In the genomic region with DNA sequence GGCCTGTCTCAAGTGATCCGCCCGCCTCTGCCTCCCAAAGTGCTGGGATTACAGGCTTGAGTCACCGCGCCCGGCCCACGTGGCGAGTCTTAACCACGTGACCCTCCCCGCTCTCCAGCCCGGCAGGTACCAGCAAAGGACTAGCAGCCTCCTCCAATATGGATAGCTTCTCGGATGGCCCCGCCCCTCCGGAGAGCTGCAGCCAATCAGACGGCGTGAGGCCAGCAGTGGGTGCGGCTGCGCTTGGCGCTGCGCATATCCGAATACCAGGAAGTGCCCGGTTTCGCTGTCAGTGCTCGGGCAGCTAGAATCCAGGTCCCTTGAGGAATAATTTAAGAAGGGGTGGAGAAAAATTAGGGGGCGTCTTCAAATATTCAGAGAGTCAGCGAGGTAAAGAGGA, we compare ENCODE assay signal across 8 cellular contexts. TPM values are rescaled to one million over a fixed set of nuclear protein-coding genes. Genes with fewer than 3 reads are reported as not detected.
DNase-seq lines count a peak whose midpoint lies in the region; ATAC-seq and TF ChIP-seq lines count a peak whose summit lies in the region.

No MANE protein-coding gene starts in this region.

- TF ChIP-seq POLR2A in GM18505 (IDR thresholded peaks at IDR 0.05; ENCODE audit: borderline replicate concordance, extremely low read depth, insufficient read depth, insufficient read length) (peak; percentile 68), gastroesophageal sphincter (IDR thresholded peaks at IDR 0.05) (no peak)

- peak overlapping the region; percentile 84 for H3K4me2 ChIP-seq in PC-9

- no peaks in the 10 kb centered on the region for H3K27me3 ChIP-seq in PC-9 (ENCODE audit: insufficient read depth, low read depth)
- no peaks in the 10 kb centered on the region for H3K27me3 ChIP-seq in gastroesophageal sphincter

- CTCF ChIA-PET in PC-9 (lab: Charles Lee): interaction anchor here (0.6 to 1.5 kb wide), 5 partner anchors 11 to 1137 kb away, joined by 4 to 8 read pairs (median 6); no protein-coding TSS in a partner anchor

- no peaks in the 10 kb centered on the region for H3K9me2 ChIP-seq in PC-9 (ENCODE audit: insufficient read depth)

- H3K4me1 ChIP-seq in PC-9 (replicated peaks; ENCODE audit: insufficient read depth) (peaks cover 3% of the 10 kb centered on the region; the same call in 1 of the 2 replicates), gastroesophageal sphincter (peaks cover 0 to 35% (median 5%) of the 10 kb centered on the region in 3 donors)

- peaks cover 32% of the 10 kb centered on the region for H3F3A ChIP-seq in PC-9 (ENCODE audit: insufficient read depth, low read depth)

- POLR2A ChIA-PET in PC-9 (lab: Charles Lee; ENCODE audit: unreplicated experiment): interaction anchor here (0.5 to 0.9 kb wide), 7 partner anchors 14 to 269 kb away, joined by 3 to 7 read pairs (median 4); a partner anchor contains a TSS

- H3K36me3 ChIP-seq in PC-9 (ENCODE audit: low read depth): no peaks in the 10 kb centered on the region
- no peaks in the 10 kb centered on the region for H3K36me3 ChIP-seq in gastroesophageal sphincter

- no peak for TF ChIP-seq EP300 in gastroesophageal sphincter (IDR thresholded peaks at IDR 0.05)

- no peak for TF ChIP-seq CTCF in PC-9 (conservative IDR thresholded peaks at IDR 0.05)
- no peak for TF ChIP-seq CTCF in gastroesophageal sphincter (IDR thresholded peaks at IDR 0.05)
- TF ChIP-seq CTCF in omental fat pad (IDR thresholded peaks at IDR 0.05): no peak

- H3K9me3 ChIP-seq in PC-9 (ENCODE audit: insufficient read depth, low read depth): no peaks in the 10 kb centered on the region
- no peaks in the 10 kb centered on the region for H3K9me3 ChIP-seq in gastroesophageal sphincter

- DNase-seq in PC-9 (peak; percentile 93 to 96), omental fat pad (ENCODE audit: low spot score) (peak; percentile 88), substantia nigra (lab: John Stamatoyannopoulos, UW) (peak; percentile 18 to 97 (median 80)), SKM-1 treated with dmso at 0.1 percent for 144 hours (lab: John Stamatoyannopoulos, UW; ENCODE audit: unreplicated experiment) (no peak)
- DNase-seq in activated gamma-delta T cell treated with anti-CD3 and anti-CD28 coated beads, Interleukin-2, amount 50 U/mL, for 16 hours (ENCODE audit: low read depth): peak; percentile 79

- BruUV-seq in PC-9 (replicated peaks; lab: Mats Ljungman, UMichigan): no TSS peak

- no peaks in the 10 kb centered on the region for H3K79me2 ChIP-seq in PC-9 (ENCODE audit: low read depth)

- ATAC-seq in GM18505 (IDR thresholded peaks at IDR 0.05; ENCODE audit: unreplicated experiment) (no peak), HG02981 (IDR thresholded peaks at IDR 0.05; ENCODE audit: unreplicated experiment) (peak; percentile 94), gastroesophageal sphincter (peak; percentile 99), omental fat pad (ENCODE audit: low FRiP score) (peak; percentile 100)

- H3K27ac ChIP-seq in PC-9: peak overlapping the region; percentile 45; the same call in 1 of the 2 replicates
- H3K27ac ChIP-seq in gastroesophageal sphincter: peak overlapping the region in 3 of 4 donors; percentile 75 to 77 (median 75)
- peak overlapping the region; percentile 43 for H3K27ac ChIP-seq in substantia nigra (ENCODE audit: low read depth, low read length, poor library complexity, severe bottlenecking)

- intact Hi-C loops in PC-9 (cut with micrococcal nuclease; ENCODE audit: unreplicated experiment): no loop called here

- H4K20me1 ChIP-seq in PC-9 (ENCODE audit: insufficient read depth): no peaks in the 10 kb centered on the region

- peak overlapping the region; percentile 89 for H2AFZ ChIP-seq in PC-9

- H3K4me3 ChIP-seq in PC-9: peak overlapping the region; percentile 52
- peak overlapping the region; percentile 24 to 55 for H3K4me3 ChIP-seq in gastroesophageal sphincter

- 0% methylated on average over 6 of the region's 25 CpGs; no CpG with 5 or more reads in 1 of the 2 donors for whole genome bisulfite sequencing in gastroesophageal sphincter (ENCODE audit: low coverage in 1 of 2), 2 donors

RNA-seq across cellular contexts. Expression of a gene that starts 14.7 kb away (rescaled TPM):
- total RNA-seq in PC-9 (2021) (46.4 and 46.8 TPM in 2 replicates), gastroesophageal sphincter (10 to 100 TPM; 10.1 to 32.7 (median 19.2) TPM), omental fat pad (100 to 1,000 TPM in 3 of 4 donors, 10 to 100 TPM in 1; 55.2 to 165 (median 122) TPM)
